In genomic region chr20:47328841-47329448, GRCh38 we compare ENCODE assay signal across 11 cellular contexts. TPM values are rescaled to one million over a fixed set of nuclear protein-coding genes. Genes with fewer than 3 reads are reported as not detected.
DNase-seq lines count a peak whose midpoint lies in the region; ATAC-seq, FAIRE-seq and TF ChIP-seq lines count a peak whose summit lies in the region.
"Had no signal": no experiment of that assay in that cellular context is flagged by ENCODE, and none has a peak within 500 bp of the region (broad histone marks: within the 10 kb centered on the region; RNA-seq: fewer than 3 reads in every experiment).

No MANE protein-coding gene starts in this region.

- 92% methylated on average over 7 of the region's 7 CpGs for whole genome bisulfite sequencing in HepG2 (ENCODE audit: low lambda C conversion rate)
- 91% methylated on average over 7 of the region's 7 CpGs for WGBS in smooth muscle cell (ENCODE audit: low lambda C conversion rate)

- peak overlapping the region; percentile 59 to 84 for H3K27ac ChIP-seq in breast epithelium
- H3K27ac ChIP-seq in HepG2 (ENCODE audit: extremely low read length, insufficient read depth, low read length): peak overlapping the region; percentile 6
- H3K27ac ChIP-seq in smooth muscle cell (ENCODE audit: low read depth): peak overlapping the region; percentile 39

- no peak overlapping the region for H3K27ac Mint-ChIP-seq in activated CD8-positive, alpha-beta memory T cell treated with anti-CD3 and anti-CD28 coated beads, Interleukin-2, amount 10 ng/mL, durations not matched to agents 7 days and 5 days
- H3K27ac Mint-ChIP-seq: CD8-positive, alpha-beta T cell had no signal

- CTCF ChIA-PET in HepG2 (lab: Yijun Ruan, JAX; ENCODE audit: low intra/inter-chr PET ratio, low total read pairs): no interaction called here
- CTCF ChIA-PET in activated CD8-positive, alpha-beta memory T cell treated with anti-CD3 and anti-CD28 coated beads, Interleukin-2, amount 10 ng/mL, durations not matched to agents 7 days and 5 days (lab: Charles Lee): interaction anchor here (0.8 to 2.2 kb wide), 4 partner anchors 20 to 55 kb away, joined by 3 to 10 read pairs (median 4); no protein-coding TSS in a partner anchor

- H3K4me1 ChIP-seq in breast epithelium (no peaks in the 10 kb centered on the region), HepG2 (ENCODE audit: insufficient read depth, low read length) (peaks cover 89% of the 10 kb centered on the region), smooth muscle cell (ENCODE audit: low read depth) (peaks cover 10% of the 10 kb centered on the region)

- peaks cover 40% of the 10 kb centered on the region for H3K36me3 Mint-ChIP-seq in activated CD8-positive, alpha-beta memory T cell treated with anti-CD3 and anti-CD28 coated beads, Interleukin-2, amount 10 ng/mL, durations not matched to agents 7 days and 5 days

- peaks cover 28% of the 10 kb centered on the region for H3F3A ChIP-seq in smooth muscle cell (ENCODE audit: low read depth)

- TF ChIP-seq POLR2A in breast epithelium (IDR thresholded peaks at IDR 0.05) (no peak), HepG2 (IDR thresholded peaks at IDR 0.05; ENCODE audit: insufficient read depth in 1 of 2, low read depth in 2 of 2, low read length in 2 of 2) (no peak)

- TF ChIP-seq CTCF in breast epithelium (IDR thresholded peaks at IDR 0.05): no peak
- no peak for TF ChIP-seq CTCF in HepG2 (CRISPR knock-in tag; IDR thresholded peaks at IDR 0.05)
- no peak for TF ChIP-seq CTCF in smooth muscle cell (IDR thresholded peaks at IDR 0.05; ENCODE audit: borderline replicate concordance, insufficient read depth, poor library complexity, severe bottlenecking)

- no peak for FAIRE-seq in HepG2 (lab: Jason Lieb, UNC)

- BruUV-seq in HepG2 (replicated peaks; lab: Mats Ljungman, UMichigan): no TSS peak

- no peaks in the 10 kb centered on the region for H3K27me3 Mint-ChIP-seq in activated CD8-positive, alpha-beta memory T cell treated with anti-CD3 and anti-CD28 coated beads, Interleukin-2, amount 10 ng/mL, durations not matched to agents 7 days and 5 days

- H3K36me3 ChIP-seq in breast epithelium (no peaks in the 10 kb centered on the region), HepG2 (replicated peaks in 1 of 2; ENCODE audit: control insufficient read depth in 1 of 2, insufficient read depth in 2 of 2, low read length in 2 of 2) (peaks cover 36 to 73% of the 10 kb centered on the region in 2 experiments), smooth muscle cell (ENCODE audit: low read depth) (no peaks in the 10 kb centered on the region)

- no peaks in the 10 kb centered on the region for H3K9me3 Mint-ChIP-seq in activated CD8-positive, alpha-beta memory T cell treated with anti-CD3 and anti-CD28 coated beads, Interleukin-2, amount 10 ng/mL, durations not matched to agents 7 days and 5 days (ENCODE audit: low read depth)
- H3K9me3 Mint-ChIP-seq: activated T-cell treated with anti-CD3 and anti-CD28 coated beads, Interleukin-2, amount 50 U/mL, for 4 hours; CD8-positive, alpha-beta T cell had no signal

- no peaks in the 10 kb centered on the region for H3K27me3 ChIP-seq in breast epithelium
- H3K27me3 ChIP-seq in HepG2 (ENCODE audit: control insufficient read depth in 1 of 2, insufficient read depth in 2 of 2, low read length in 2 of 2): no peaks in the 10 kb centered on the region
- H3K27me3 ChIP-seq in smooth muscle cell (ENCODE audit: low read depth): no peaks in the 10 kb centered on the region

- TF ChIP-seq RAD21 in HepG2 (CRISPR knock-in tag; IDR thresholded peaks at IDR 0.05): no peak

- POLR2A ChIA-PET in HepG2 (lab: Yijun Ruan, JAX): interaction anchor here (0.6 to 23.7 kb wide), 4 partner anchors 9 to 59 kb away, joined by 3 to 624 read pairs (median 4); partner anchors contain the start of gene ZMYND8

- intact Hi-C loops in breast epithelium (cut with DNase I; ENCODE audit: low total_unique reads): no loop called here
- intact Hi-C loops in HepG2 (cut with micrococcal nuclease; ENCODE audit: unreplicated experiment): no loop called here

- H4K20me1 ChIP-seq in HepG2 (ENCODE audit: insufficient read depth, low read length) (peaks cover 92% of the 10 kb centered on the region), smooth muscle cell (ENCODE audit: low read depth) (peaks cover 3% of the 10 kb centered on the region)

- ATAC-seq in HepG2: no peak
- ATAC-seq in HG03135 (IDR thresholded peaks at IDR 0.05; ENCODE audit: unreplicated experiment): no peak
- no peak for ATAC-seq in activated CD8-positive, alpha-beta memory T cell treated with anti-CD3 and anti-CD28 coated beads, Interleukin-2, amount 10 ng/mL, durations not matched to agents 7 days and 5 days
- ATAC-seq: activated T-cell treated with anti-CD3 and anti-CD28 coated beads, Interleukin-2, amount 50 U/mL, for 4 hours; CD8-positive, alpha-beta T cell had no signal

- H3K9me3 ChIP-seq in breast epithelium (no peaks in the 10 kb centered on the region), HepG2 (ENCODE audit: low read length) (no peaks in the 10 kb centered on the region), smooth muscle cell (replicated peaks; ENCODE audit: low read depth) (no peaks in the 10 kb centered on the region)

- H3K4me3 Mint-ChIP-seq in activated CD8-positive, alpha-beta memory T cell treated with anti-CD3 and anti-CD28 coated beads, Interleukin-2, amount 10 ng/mL, durations not matched to agents 7 days and 5 days: no peak overlapping the region
- H3K4me3 Mint-ChIP-seq: activated T-cell treated with anti-CD3 and anti-CD28 coated beads, Interleukin-2, amount 50 U/mL, for 4 hours; CD8-positive, alpha-beta T cell had no signal

- H3K4me3 ChIP-seq in breast epithelium (no peak overlapping the region), HepG2 (replicated peaks in 1 of 3; ENCODE audit: insufficient read depth in 1 of 3, low read depth in 2 of 3, low read length in 3 of 3) (no peak overlapping the region), smooth muscle cell (no peak overlapping the region)

- H3K79me2 ChIP-seq in HepG2 (ENCODE audit: insufficient read depth, low read length) (peaks cover 98% of the 10 kb centered on the region), smooth muscle cell (ENCODE audit: low read depth) (peaks cover 91% of the 10 kb centered on the region)

- no peak overlapping the region for H3K9ac ChIP-seq in HepG2 (ENCODE audit: insufficient read depth, low read depth, low read length)
- no peak overlapping the region for H3K9ac ChIP-seq in smooth muscle cell (ENCODE audit: low read depth)

- peaks cover 22% of the 10 kb centered on the region for H3K4me1 Mint-ChIP-seq in activated CD8-positive, alpha-beta memory T cell treated with anti-CD3 and anti-CD28 coated beads, Interleukin-2, amount 10 ng/mL, durations not matched to agents 7 days and 5 days

- peak; percentile 81 for DNase-seq in HT-29 (ENCODE audit: low spot score)
- DNase-seq in breast epithelium (ENCODE audit: low spot score in 2 of 2): no peak
- no peak for DNase-seq in HepG2 (ENCODE audit: low spot score)
- no peak for DNase-seq in smooth muscle cell (lab: John Stamatoyannopoulos, UW; ENCODE audit: unreplicated experiment)
- no peak for DNase-seq in medulla oblongata (ENCODE audit: extremely low spot score)
- DNase-seq in SHP77 (lab: John Stamatoyannopoulos, UW): no peak
- DNase-seq in activated CD8-positive, alpha-beta memory T cell treated with anti-CD3 and anti-CD28 coated beads, Interleukin-2, amount 10 ng/mL, durations not matched to agents 7 days and 5 days: no peak
- DNase-seq: activated T-cell treated with anti-CD3 and anti-CD28 coated beads, Interleukin-2, amount 50 U/mL, for 4 hours; CD8-positive, alpha-beta T cell; NCI-H2029 treated with DMSO at 0.1 percent for 48 hours had no signal

- H3K4me2 ChIP-seq in HepG2 (ENCODE audit: low read depth, low read length): no peak overlapping the region
- H3K4me2 ChIP-seq in smooth muscle cell: no peak overlapping the region

- in situ Hi-C loops in HepG2 (cut with HindIII; ENCODE audit: extremely low pct_ligation_motif_present, low pct_unique_long_range_greater_than_20kb): no loop called here

- no peak overlapping the region for H2AFZ ChIP-seq in HepG2 (ENCODE audit: low read length)
- H2AFZ ChIP-seq in smooth muscle cell (ENCODE audit: low read depth): no peak overlapping the region

- no peak for TF ChIP-seq EP300 in HepG2 (IDR thresholded peaks at IDR 0.05; ENCODE audit: low read depth in 2 of 2, low read length in 2 of 2)
- TF ChIP-seq EP300 in HepG2 (CRISPR knock-in tag; IDR thresholded peaks at IDR 0.05; ENCODE audit: borderline replicate concordance): no peak

TF ChIP-seq in HepG2, 621 proteins besides CTCF, POLR2A, EP300 and RAD21 (continues in another document):
- TF ChIP-seq ZNF34 (CRISPR knock-in tag; IDR thresholded peaks at IDR 0.05; ENCODE audit: borderline replicate concordance): 0 out of 2 replicates have a peak, but pooled peaks have one; percentile 17
- TF ChIP-seq U2AF2 (IDR thresholded peaks at IDR 0.05; ENCODE audit: low read depth, low read length): no peak

RNA-seq across cellular contexts. Expression of gene ZMYND8, which starts 27.6 kb away (rescaled TPM):
- total RNA-seq in HT-29 (2014; rRNA removed; shearing (Covaris generic)): 30.9 and 35.6 TPM in 2 replicates
- total RNA-seq in breast epithelium: 10 to 100 TPM; 40.6 to 47.7 (median 41.4) TPM
- total RNA-seq in HepG2 (2016; rRNA removed; fragmentation: Illumina TruSeq; extraction: Trizol): 53.9 and 71.9 TPM in 2 replicates
- 45.3 and 50.7 TPM in 2 replicates for total RNA-seq in HepG2 (2016; cell fraction: cytosol; rRNA removed; fragmentation: Illumina TruSeq; extraction: Trizol; ENCODE audit: low read depth)
- 54.7 and 64.5 TPM in 2 replicates for total RNA-seq in HepG2 (2016; cell fraction: insoluble cytoplasmic fraction; rRNA removed; fragmentation: Illumina TruSeq; extraction: Trizol)
- total RNA-seq in HepG2 (2016; cell fraction: membrane; rRNA removed; fragmentation: Illumina TruSeq; extraction: Trizol): 30.6 and 34.0 TPM in 2 replicates
- 90.9 and 106 TPM in 2 replicates for total RNA-seq in HepG2 (2016; cell fraction: nucleus; rRNA removed; fragmentation: Illumina TruSeq; extraction: Trizol)
- 81.4 and 84.7 TPM in 2 replicates for polyA plus RNA-seq in HepG2 (2011; rRNA removed)
- polyA plus RNA-seq in HepG2 (2011; cell fraction: cytosol; rRNA removed): 41.2 and 45.2 TPM in 2 replicates
- 139 and 149 TPM in 2 replicates for polyA plus RNA-seq in HepG2 (2011; cell fraction: nucleus; rRNA removed)
- polyA plus RNA-seq in HepG2 (2012): 50.4 and 60.2 TPM in 2 replicates
- 1.9 and 2.5 TPM in 2 replicates for polyA plus RNA-seq in HepG2 (2016; cell fraction: cytosol; fragmentation: Illumina TruSeq; extraction: Trizol; ENCODE audit: low read depth)
- 42.7 and 55.7 TPM in 2 replicates for polyA plus RNA-seq in HepG2 (2016; cell fraction: insoluble cytoplasmic fraction; fragmentation: Illumina TruSeq; extraction: Trizol; ENCODE audit: low read depth)
- 7.9 and 9.1 TPM in 2 replicates for polyA plus RNA-seq in HepG2 (2016; cell fraction: membrane; fragmentation: Illumina TruSeq; extraction: Trizol; ENCODE audit: low read depth)
- 103 and 106 TPM in 2 replicates for polyA plus RNA-seq in HepG2 (2016; cell fraction: nucleus; fragmentation: Illumina TruSeq; extraction: Trizol; ENCODE audit: insufficient read depth, low read depth)
- polyA minus RNA-seq in HepG2 (2011; rRNA and poly(A)+ RNA removed; ENCODE audit: low replicate concordance): 14.1 and 79.4 TPM in 2 replicates
- polyA minus RNA-seq in HepG2 (2011; cell fraction: cytosol; rRNA and poly(A)+ RNA removed): 66.7 and 69.5 TPM in 2 replicates
- polyA minus RNA-seq in HepG2 (2011; cell fraction: nucleus; rRNA and poly(A)+ RNA removed): 190 and 220 TPM in 2 replicates
- total RNA-seq in smooth muscle cell: 22.7 and 24.1 TPM in 2 replicates
- polyA plus RNA-seq in smooth muscle cell: 14.7 and 15.2 TPM in 2 replicates
- total RNA-seq in activated CD8-positive, alpha-beta memory T cell treated with anti-CD3 and anti-CD28 coated beads, Interleukin-2, amount 10 ng/mL, durations not matched to agents 7 days and 5 days: 10 to 100 TPM; 39.4 to 45.2 TPM

Comparison
In these comparisons a context has a peak if more than half of its experiments do, and no peak if none do; other contexts are left out.
1. H3K27ac ChIP-seq: peak in every context shown above with its lines; median percentile 72 in breast epithelium; 39 in smooth muscle cell; 6 in HepG2.